1 cellular context compared by ENCODE assay signal in genomic region chr3:127590282-127590592, GRCh38.
TF ChIP-seq lines count a peak whose summit lies in the region.

No MANE protein-coding gene starts in this region.

TF ChIP-seq in HepG2, 621 proteins besides CTCF, POLR2A, EP300 and RAD21 (continued from another document):
- peak; percentile 81 for TF ChIP-seq EED (CRISPR knock-in tag; IDR thresholded peaks at IDR 0.05)
- 0 out of 2 replicates have a peak, but pooled peaks have one; percentile 4 for TF ChIP-seq ZNF616 (CRISPR knock-in tag; IDR thresholded peaks at IDR 0.05; ENCODE audit: low read depth)
- no peak for TF ChIP-seq KDM4B (CRISPR knock-in tag; IDR thresholded peaks at IDR 0.05)
- 0 out of 2 replicates have a peak, but pooled peaks have one; percentile 28 for TF ChIP-seq ZNF44 (CRISPR knock-in tag; IDR thresholded peaks at IDR 0.05)
- no peak for TF ChIP-seq ZNF282 (IDR thresholded peaks at IDR 0.05; ENCODE audit: partially characterized antibody)
- TF ChIP-seq ZNF530 (CRISPR knock-in tag; IDR thresholded peaks at IDR 0.05; ENCODE audit: low read depth): no peak; the same call in 1 of the 2 replicates
- no peak for TF ChIP-seq ZNF639 (CRISPR knock-in tag; conservative IDR thresholded peaks at IDR 0.05)
- peak; percentile 78; the same call in 1 of the 2 replicates for TF ChIP-seq HOXA9 (CRISPR knock-in tag; IDR thresholded peaks at IDR 0.05; ENCODE audit: borderline replicate concordance)
